In the genomic region with DNA sequence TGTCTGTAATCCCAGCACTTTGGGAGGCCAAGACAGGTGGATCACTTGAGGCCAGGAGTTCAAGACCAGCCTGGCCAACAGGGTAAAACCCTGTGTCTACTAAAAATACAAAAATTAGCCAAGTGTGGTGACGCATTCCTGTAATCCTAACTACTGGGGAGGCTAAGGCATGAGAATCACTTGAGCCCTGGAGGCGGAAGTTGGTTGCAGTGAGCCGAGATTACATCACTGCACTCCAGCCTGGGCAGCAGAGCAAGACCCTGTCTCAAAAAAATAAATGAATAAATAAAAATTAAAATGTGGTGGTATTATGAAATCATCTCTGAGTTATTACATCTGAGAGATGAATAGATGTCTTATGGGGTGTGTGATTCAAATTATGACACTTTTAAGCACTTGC, we compare ENCODE assay signal across 5 cellular contexts.
DNase-seq lines count a peak whose midpoint lies in the region; ATAC-seq, FAIRE-seq and TF ChIP-seq lines count a peak whose summit lies in the region.
"Not testable (repeated sequence)": the region's sequence is repeated elsewhere in the genome, so short reads cannot be mapped to it uniquely, and the experiment has no call there.

No MANE protein-coding gene starts in this region.

- not testable (repeated sequence) for FAIRE-seq in K562 (lab: Jason Lieb, UNC); HepG2 (lab: Jason Lieb, UNC)
- peak; percentile 24 for FAIRE-seq in endothelial cell of umbilical vein (lab: Jason Lieb, UNC)

- in situ Hi-C loops in K562 (cut with MboI); HepG2 (cut with HindIII; ENCODE audit: extremely low pct_ligation_motif_present, low pct_unique_long_range_greater_than_20kb): not testable (repeated sequence)

- H2AK5ac ChIP-seq in trophoblast cell (ENCODE audit: low read length) = not testable (repeated sequence)

- H3K9ac ChIP-seq in K562 (ENCODE audit: insufficient read depth in 1 of 2, low read depth in 2 of 2, low read length in 2 of 2); endothelial cell of umbilical vein (replicated peaks; ENCODE audit: extremely low read depth, insufficient read depth, low read length); HepG2 (ENCODE audit: insufficient read depth, low read depth, low read length); trophoblast cell (ENCODE audit: low read length): not testable (repeated sequence)

- not testable (repeated sequence) for H3K18ac ChIP-seq in trophoblast cell (ENCODE audit: low read length)

- H3K9me1 ChIP-seq in K562 (ENCODE audit: control insufficient read depth, insufficient read depth, low read length); endothelial cell of umbilical vein (replicated peaks; ENCODE audit: control insufficient read depth, extremely low read depth, insufficient read depth, low read length): not testable (repeated sequence)

- DNase-seq in K562 (ENCODE audit: extremely low read depth in 1 of 4, low spot score in 3 of 4); endothelial cell of umbilical vein (ENCODE audit: low read depth, low spot score); HepG2 (ENCODE audit: low spot score): not testable (repeated sequence)
- DNase-seq in trophoblast cell = peak; percentile 33 to 67

- not testable (repeated sequence) for H3K4me2 ChIP-seq in K562 (ENCODE audit: insufficient read depth, low read length); endothelial cell of umbilical vein (ENCODE audit: insufficient read depth, low read length); HepG2 (ENCODE audit: low read depth, low read length); trophoblast cell (ENCODE audit: low read length)

- not testable (repeated sequence) for H3K9me3 ChIP-seq in HEK293 (ENCODE audit: control insufficient read depth, insufficient read depth, low read depth, low read length); K562 (replicated peaks; ENCODE audit: control insufficient read depth, insufficient read depth, low read depth, low read length); endothelial cell of umbilical vein (replicated peaks; ENCODE audit: control insufficient read depth, insufficient read depth, low read length); HepG2 (ENCODE audit: low read length); trophoblast cell (ENCODE audit: insufficient read depth, low read depth, low read length)

- not testable (repeated sequence) for TF ChIP-seq CTCF in HEK293 (tag by site-specific recombination; IDR thresholded peaks at IDR 0.05); K562 (IDR thresholded peaks at IDR 0.05 in 2 of 3, conservative IDR thresholded peaks at IDR 0.05 in 1 of 3; ENCODE audit: insufficient read depth in 2 of 3, low read depth in 1 of 3, low read length in 3 of 3); endothelial cell of umbilical vein (IDR thresholded peaks at IDR 0.05; ENCODE audit: extremely low read depth in 1 of 2, insufficient read depth in 1 of 2, low read depth in 1 of 2, low read length in 2 of 2); HepG2 (CRISPR knock-in tag; IDR thresholded peaks at IDR 0.05)

- not testable (repeated sequence) for H3K79me1 ChIP-seq in trophoblast cell (ENCODE audit: low read length)

- not testable (repeated sequence) for TF ChIP-seq EP300 in K562 (IDR thresholded peaks at IDR 0.05; ENCODE audit: low read length); HepG2 (IDR thresholded peaks at IDR 0.05; ENCODE audit: low read depth in 2 of 2, low read length in 2 of 2); HepG2 (CRISPR knock-in tag; IDR thresholded peaks at IDR 0.05; ENCODE audit: borderline replicate concordance)

- 3% methylated on average over 3 of the region's 3 CpGs for WGBS in K562 (ENCODE audit: insufficient coverage, low coverage, missing lambda C conversion rate)
- 99% methylated on average over 3 of the region's 3 CpGs for WGBS in HepG2 (ENCODE audit: low lambda C conversion rate)
- no CpG with 5 or more reads among the region's 3 CpGs for WGBS in trophoblast cell (ENCODE audit: extremely low coverage, insufficient coverage, insufficient read length)

- H3K14ac ChIP-seq in trophoblast cell (ENCODE audit: low read length) = not testable (repeated sequence)

- not testable (repeated sequence) for BruUV-seq in K562 (replicated peaks; lab: Mats Ljungman, UMichigan); endothelial cell of umbilical vein (replicated peaks; lab: Mats Ljungman, UMichigan); HepG2 (replicated peaks; lab: Mats Ljungman, UMichigan)

- H3K4me3 ChIP-seq in HEK293 (ENCODE audit: low read depth, low read length); K562; endothelial cell of umbilical vein (replicated peaks in 1 of 3; ENCODE audit: insufficient read depth in 1 of 3, low read depth in 1 of 3, low read length in 3 of 3); HepG2 (replicated peaks in 1 of 3; ENCODE audit: insufficient read depth in 1 of 3, low read depth in 2 of 3, low read length in 3 of 3); trophoblast cell (ENCODE audit: low read depth, low read length): not testable (repeated sequence)

- CTCF ChIA-PET in HEK293 (lab: Yijun Ruan, JAX); K562 (lab: Yijun Ruan, JAX; ENCODE audit: low intra/inter-chr PET ratio); endothelial cell of umbilical vein (lab: Charles Lee); HepG2 (lab: Yijun Ruan, JAX; ENCODE audit: low intra/inter-chr PET ratio, low total read pairs): not testable (repeated sequence)

- H3K4ac ChIP-seq in trophoblast cell (ENCODE audit: low read depth, low read length) = not testable (repeated sequence)

- H3K79me2 ChIP-seq in K562 (ENCODE audit: control insufficient read depth, insufficient read depth, low read length); endothelial cell of umbilical vein (ENCODE audit: control insufficient read depth, insufficient read depth, low read length); HepG2 (ENCODE audit: insufficient read depth, low read length); trophoblast cell (ENCODE audit: control insufficient read depth, insufficient read depth, low read length, poor library complexity): not testable (repeated sequence)

- not testable (repeated sequence) for H3K27ac ChIP-seq in HEK293 (ENCODE audit: extremely low read depth, low read depth, low read length); K562 (ENCODE audit: extremely low read depth, low read depth, low read length); endothelial cell of umbilical vein (ENCODE audit: insufficient read depth, low read depth, low read length); HepG2 (ENCODE audit: extremely low read length, insufficient read depth, low read length); trophoblast cell (ENCODE audit: low read depth, low read length)

- H4K91ac ChIP-seq in trophoblast cell (ENCODE audit: low read depth, low read length) = not testable (repeated sequence)

- intact Hi-C loops in K562 (cut with micrococcal nuclease) = loop anchor here (10.0 kb wide), 1 partner anchor 212 kb away; no protein-coding TSS in a partner anchor
- intact Hi-C loops in endothelial cell of umbilical vein (cut with micrococcal nuclease); HepG2 (cut with micrococcal nuclease; ENCODE audit: unreplicated experiment): not testable (repeated sequence)

- not testable (repeated sequence) for H2BK5ac ChIP-seq in trophoblast cell (ENCODE audit: low read depth, low read length, poor library complexity)

- H2BK120ac ChIP-seq in trophoblast cell (ENCODE audit: insufficient read depth, low read length, poor library complexity) = not testable (repeated sequence)

- not testable (repeated sequence) for H2BK12ac ChIP-seq in trophoblast cell (ENCODE audit: low read length)

- not testable (repeated sequence) for H4K8ac ChIP-seq in trophoblast cell (ENCODE audit: low read depth, low read length)

- not testable (repeated sequence) for H3K4me1 ChIP-seq in HEK293 (ENCODE audit: control insufficient read depth, insufficient read depth, low read length); K562 (replicated peaks in 1 of 2; ENCODE audit: control insufficient read depth in 2 of 2, insufficient read depth in 2 of 2, low read length in 2 of 2); endothelial cell of umbilical vein (ENCODE audit: control insufficient read depth, extremely low read depth, insufficient read depth, low read length); trophoblast cell (ENCODE audit: control insufficient read depth in 1 of 2, insufficient read depth in 2 of 2, low read length in 2 of 2)
- H3K4me1 ChIP-seq in HepG2 (ENCODE audit: insufficient read depth, low read length) = peaks cover 33% of the 10 kb centered on the region

- not testable (repeated sequence) for ATAC-seq in K562, HepG2

- peaks cover 36 to 73% of the 10 kb centered on the region in 2 experiments for H3K27me3 ChIP-seq in K562 (ENCODE audit: control insufficient read depth in 2 of 2, insufficient read depth in 2 of 2, low read length in 2 of 2)
- not testable (repeated sequence) for H3K27me3 ChIP-seq in endothelial cell of umbilical vein (ENCODE audit: control insufficient read depth in 2 of 2, insufficient read depth in 2 of 2, low read length in 2 of 2); HepG2 (ENCODE audit: control insufficient read depth in 1 of 2, insufficient read depth in 2 of 2, low read length in 2 of 2); trophoblast cell (ENCODE audit: insufficient read depth, low read length)

- not testable (repeated sequence) for TF ChIP-seq RAD21 in K562 (CRISPR knock-in tag; conservative IDR thresholded peaks at IDR 0.05 in 1 of 2, IDR thresholded peaks at IDR 0.05 in 1 of 2); HepG2 (CRISPR knock-in tag; IDR thresholded peaks at IDR 0.05)

- not testable (repeated sequence) for H2AFZ ChIP-seq in K562 (ENCODE audit: low read depth, low read length); endothelial cell of umbilical vein (ENCODE audit: low read depth, low read length); HepG2 (ENCODE audit: low read length); trophoblast cell (ENCODE audit: insufficient read depth, low read length, poor library complexity)

- not testable (repeated sequence) for H4K12ac ChIP-seq in trophoblast cell (ENCODE audit: low read depth, low read length)

- not testable (repeated sequence) for TF ChIP-seq POLR2A in K562 (conservative IDR thresholded peaks at IDR 0.05); endothelial cell of umbilical vein (IDR thresholded peaks at IDR 0.05; ENCODE audit: low read depth, low read length); HepG2 (IDR thresholded peaks at IDR 0.05; ENCODE audit: insufficient read depth in 1 of 2, low read depth in 2 of 2, low read length in 2 of 2)

- dilution Hi-C loops in endothelial cell of umbilical vein (cut with MboI; ENCODE audit: extremely low pct_ligation_motif_present, low sequenced_read_pairs) = not testable (repeated sequence)

- POLR2A ChIA-PET in HEK293 (lab: Yijun Ruan, JAX); K562 (lab: Yijun Ruan, JAX); endothelial cell of umbilical vein (lab: Charles Lee); HepG2 (lab: Yijun Ruan, JAX): not testable (repeated sequence)

- not testable (repeated sequence) for H3K23ac ChIP-seq in trophoblast cell (ENCODE audit: low read length)

- not testable (repeated sequence) for H4K20me1 ChIP-seq in K562 (replicated peaks; ENCODE audit: control insufficient read depth, insufficient read depth, low read length); endothelial cell of umbilical vein (replicated peaks; ENCODE audit: control insufficient read depth, extremely low read depth, insufficient read depth, low read length); HepG2 (ENCODE audit: insufficient read depth, low read length)

- not testable (repeated sequence) for H3K36me3 ChIP-seq in HEK293 (ENCODE audit: control insufficient read depth in 2 of 2, insufficient read depth in 1 of 2, low read length in 2 of 2); K562 (ENCODE audit: control insufficient read depth, insufficient read depth, low read length); endothelial cell of umbilical vein (ENCODE audit: control insufficient read depth in 2 of 2, extremely low read depth in 1 of 2, insufficient read depth in 2 of 2, low read length in 2 of 2); HepG2 (replicated peaks in 1 of 2; ENCODE audit: control insufficient read depth in 1 of 2, insufficient read depth in 2 of 2, low read length in 2 of 2); trophoblast cell (ENCODE audit: control insufficient read depth in 1 of 2, insufficient read depth in 2 of 2, low read length in 2 of 2)
